17 cellular contexts compared by ENCODE assay signal in the genomic region with DNA sequence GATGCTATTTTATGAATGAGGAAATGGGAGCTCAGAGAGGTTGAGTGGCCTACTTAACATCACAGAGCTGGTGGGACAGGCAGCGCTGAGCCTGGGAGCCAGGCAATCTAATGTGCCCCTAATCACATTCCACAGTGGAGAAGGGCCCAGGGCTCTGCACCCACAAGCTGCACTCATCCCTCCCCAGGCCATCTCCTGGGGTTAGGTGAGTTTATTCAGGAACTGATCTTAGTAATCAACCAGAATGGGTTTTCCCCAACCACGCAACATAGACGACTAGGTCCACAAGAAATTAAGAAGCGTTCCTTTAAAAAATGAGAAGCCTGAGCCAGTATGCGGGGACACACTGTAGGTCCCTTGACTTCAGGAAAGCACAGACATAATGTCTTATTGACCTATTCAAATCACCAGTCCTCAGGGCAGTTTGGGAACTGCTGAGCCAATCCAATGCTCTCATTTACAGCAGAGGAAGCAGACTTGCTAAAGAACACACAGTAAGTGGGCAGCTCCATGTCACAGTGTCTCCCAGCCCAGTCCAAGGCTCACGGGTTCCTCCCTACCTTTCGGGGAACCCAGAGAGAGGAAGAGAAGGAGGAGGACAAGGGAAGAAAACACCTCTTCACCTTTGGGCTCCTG. TPM values are rescaled to one million over a fixed set of nuclear protein-coding genes. Genes with fewer than 3 reads are reported as not detected.
DNase-seq lines count a peak whose midpoint lies in the region; ATAC-seq and TF ChIP-seq lines count a peak whose summit lies in the region.
"Had no signal": no experiment of that assay in that cellular context is flagged by ENCODE, and none has a peak within 500 bp of the region (broad histone marks: within the 10 kb centered on the region; RNA-seq: fewer than 3 reads in every experiment).

No MANE protein-coding gene starts in this region.

- H3K9me3 Mint-ChIP-seq in activated naive CD4-positive, alpha-beta T cell treated with anti-CD3 and anti-CD28 coated beads, Interleukin-2, amount 50 U/mL, for 24 hours = no peaks in the 10 kb centered on the region
- H3K9me3 Mint-ChIP-seq in IgD-negative memory B cell = peaks cover 0 to 5% (median 0%) of the 10 kb centered on the region in 3 donors
- H3K9me3 Mint-ChIP-seq in central memory CD8-positive, alpha-beta T cell = no peaks in the 10 kb centered on the region

- no peak for TF ChIP-seq CTCF in spleen (IDR thresholded peaks at IDR 0.05 in 8 of 11, conservative IDR thresholded peaks at IDR 0.05 in 3 of 11)

- H3K4me3 ChIP-seq in spleen = no peak overlapping the region
- H3K4me3 ChIP-seq: ovary, SK-N-MC had no signal

- no peak for ATAC-seq in central memory CD8-positive, alpha-beta T cell (replicated peaks; ENCODE audit: extremely low read depth, poor library complexity, severe bottlenecking)
- no peak for ATAC-seq in GM21390 (IDR thresholded peaks at IDR 0.05; ENCODE audit: unreplicated experiment)
- ATAC-seq in HG02571 (IDR thresholded peaks at IDR 0.05; ENCODE audit: unreplicated experiment) = no peak
- ATAC-seq in HG03521 (IDR thresholded peaks at IDR 0.05; ENCODE audit: unreplicated experiment) = no peak

- H3K36me3 ChIP-seq in spleen = peaks cover 0 to 7% (median 0%) of the 10 kb centered on the region in 6 donors
- H3K36me3 ChIP-seq: ovary had no signal

- H3K4me1 Mint-ChIP-seq in activated naive CD4-positive, alpha-beta T cell treated with anti-CD3 and anti-CD28 coated beads, Interleukin-2, amount 50 U/mL, for 24 hours = peaks cover 9% of the 10 kb centered on the region
- peaks cover 6 to 13% (median 8%) of the 10 kb centered on the region in 3 donors for H3K4me1 Mint-ChIP-seq in IgD-negative memory B cell
- peaks cover 20% of the 10 kb centered on the region for H3K4me1 Mint-ChIP-seq in central memory CD8-positive, alpha-beta T cell

- no peaks in the 10 kb centered on the region for H3K9me3 ChIP-seq in spleen
- H3K9me3 ChIP-seq: ovary had no signal

- intact Hi-C loops in spleen (cut with DNase I; ENCODE audit: low total_unique reads) = no loop called here

- no peak for TF ChIP-seq POLR2A in spleen (IDR thresholded peaks at IDR 0.05)

- peaks cover 7 to 46% (median 26%) of the 10 kb centered on the region in 6 donors for H3K4me1 ChIP-seq in spleen

- H3K27me3 ChIP-seq in spleen (replicated peaks in 1 of 7) = peaks cover 0 to 42% (median 17%) of the 10 kb centered on the region in 7 donors
- H3K27me3 ChIP-seq: ovary had no signal

- 79 to 89% (median 84%) methylated on average over 7 of the region's 7 CpGs for WGBS in spleen, 5 donors

- H3K27ac ChIP-seq in spleen = no peak overlapping the region
- H3K27ac ChIP-seq: epithelial cell of prostate, ovary, SK-N-MC had no signal

- peaks cover 13% of the 10 kb centered on the region for H3K27me3 Mint-ChIP-seq in activated naive CD4-positive, alpha-beta T cell treated with anti-CD3 and anti-CD28 coated beads, Interleukin-2, amount 50 U/mL, for 24 hours
- H3K27me3 Mint-ChIP-seq in IgD-negative memory B cell = peaks cover 41% of the 10 kb centered on the region
- peaks cover 37% of the 10 kb centered on the region for H3K27me3 Mint-ChIP-seq in central memory CD8-positive, alpha-beta T cell

- H3K36me3 Mint-ChIP-seq in activated naive CD4-positive, alpha-beta T cell treated with anti-CD3 and anti-CD28 coated beads, Interleukin-2, amount 50 U/mL, for 24 hours = no peaks in the 10 kb centered on the region
- H3K36me3 Mint-ChIP-seq in IgD-negative memory B cell = no peaks in the 10 kb centered on the region
- H3K36me3 Mint-ChIP-seq in central memory CD8-positive, alpha-beta T cell (ENCODE audit: insufficient read depth) = no peaks in the 10 kb centered on the region

- H3K27ac Mint-ChIP-seq in activated naive CD4-positive, alpha-beta T cell treated with anti-CD3 and anti-CD28 coated beads, Interleukin-2, amount 50 U/mL, for 24 hours = peak overlapping the region; percentile 38
- H3K27ac Mint-ChIP-seq in IgD-negative memory B cell = peak overlapping the region in 1 of 3 donors; percentile 15
- no peak overlapping the region for H3K27ac Mint-ChIP-seq in central memory CD8-positive, alpha-beta T cell (ENCODE audit: low read depth)

- no peak for DNase-seq in activated naive CD4-positive, alpha-beta T cell (lab: John Stamatoyannopoulos, UW)
- no peak for DNase-seq in central memory CD8-positive, alpha-beta T cell (ENCODE audit: low spot score in 2 of 2)
- DNase-seq in spleen = peak; percentile 14
- DNase-seq: NCI-H1694 treated with DMSO at 0.1 percent for 48 hours, ovary, small intestine had no signal

- peak overlapping the region; percentile 60 for H3K4me3 Mint-ChIP-seq in activated naive CD4-positive, alpha-beta T cell treated with anti-CD3 and anti-CD28 coated beads, Interleukin-2, amount 50 U/mL, for 24 hours
- peak overlapping the region in 3 of 4 donors; percentile 36 to 83 (median 80) for H3K4me3 Mint-ChIP-seq in IgD-negative memory B cell
- peak overlapping the region; percentile 38 for H3K4me3 Mint-ChIP-seq in central memory CD8-positive, alpha-beta T cell

RNA-seq across cellular contexts. Expression of gene MPP3, which starts 2.3 kb away (rescaled TPM):
- polyA plus RNA-seq in IgD-negative memory B cell (not detected), spleen (1 to 10 TPM; 1.9 to 7.1 (median 5.7) TPM)
- total RNA-seq in spleen = 10 to 100 TPM in 2 of 7 donors, 1 to 10 TPM in 5; 3.3 to 23.9 (median 9.7) TPM
- total RNA-seq: OCI-LY7 had no signal

RNA-seq across cellular contexts. Expression of gene CD300LG, which starts 16.3 kb away (rescaled TPM):
- not detected for polyA plus RNA-seq in IgD-negative memory B cell
- 1 to 10 TPM in 6 of 7 donors, under 1 TPM in 1; 0.77 to 5.3 (median 3.6) TPM for total RNA-seq in spleen
- 1 to 10 TPM in 1 of 3 donors, under 1 TPM in 2; 0.33 to 1.7 (median 0.73) TPM for polyA plus RNA-seq in spleen
- total RNA-seq: HT1080, NCI-H460, OCI-LY7 had no signal

RNA-seq across cellular contexts. Expression of gene CFAP97D1, which starts 50.4 kb away (rescaled TPM):
- not detected for polyA plus RNA-seq in IgD-negative memory B cell
- total RNA-seq in spleen = under 1 TPM in 4 of 7 donors, not detected in 3; 0.17 to 0.32 (median 0.20) TPM
- under 1 TPM in 1 of 3 donors, not detected in 2; 0.06 TPM for polyA plus RNA-seq in spleen
- total RNA-seq: NCI-H460, OCI-LY7 had no signal
- polyA plus RNA-seq: adipose tissue, ovary, small intestine had no signal

RNA-seq across cellular contexts. Expression of gene DUSP3, which starts 51.9 kb away (rescaled TPM):
- polyA plus RNA-seq in IgD-negative memory B cell (10.5 TPM), spleen (10 to 100 TPM; 25.7 to 45.7 (median 32.1) TPM)
- total RNA-seq in spleen = 10 to 100 TPM; 55.0 to 96.2 (median 87.5) TPM
